In the genomic region with DNA sequence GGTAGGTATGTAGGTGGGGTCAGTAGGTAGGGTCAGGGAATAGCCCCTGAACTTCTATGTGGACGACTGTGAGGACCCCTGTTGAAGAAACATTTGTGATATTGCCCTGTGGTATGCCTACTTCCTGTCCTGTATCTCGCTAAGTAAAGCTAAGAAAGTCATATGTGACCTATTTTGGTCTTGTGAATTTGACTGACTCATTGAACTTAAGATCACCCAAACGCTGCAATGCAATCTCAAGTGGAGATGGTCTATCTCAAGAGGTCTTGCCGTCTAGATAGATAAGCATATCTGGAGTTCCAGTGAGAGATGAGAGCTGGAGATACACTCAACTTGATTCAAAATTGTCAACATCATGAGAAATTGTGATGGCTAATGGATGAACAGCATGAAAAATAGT, we compare ENCODE assay signal across 14 cellular contexts.
"Had no signal": no experiment of that assay in that cellular context is flagged by ENCODE, and none has a peak within 500 bp of the region (broad histone marks: within the 10 kb centered on the region; RNA-seq: fewer than 3 reads in every experiment).

No MANE protein-coding gene starts in this region.

- H3K4me3 ChIP-seq: body of pancreas, neural progenitor cell, right lobe of liver, thoracic aorta had no signal

- DNase-seq: activated CD4-positive, alpha-beta T cell treated with anti-CD3 and anti-CD28 coated beads, Interleukin-2, amount 50 U/mL, for 1 hour; activated CD4-positive, CD25-positive, alpha-beta regulatory T cell; activated CD8-positive, alpha-beta memory T cell treated with anti-CD3 and anti-CD28 coated beads for 24 hours; activated gamma-delta T cell treated with Interleukin-2 at 50 U/mL for 16 hours; amygdala; body of pancreas; cerebellar nuclear complex; effector memory CD4-positive, alpha-beta T cell; head of caudate nucleus; immature natural killer cell; right lobe of liver; T-cell had no signal
